18 cellular contexts compared by ENCODE assay signal in the genomic region with DNA sequence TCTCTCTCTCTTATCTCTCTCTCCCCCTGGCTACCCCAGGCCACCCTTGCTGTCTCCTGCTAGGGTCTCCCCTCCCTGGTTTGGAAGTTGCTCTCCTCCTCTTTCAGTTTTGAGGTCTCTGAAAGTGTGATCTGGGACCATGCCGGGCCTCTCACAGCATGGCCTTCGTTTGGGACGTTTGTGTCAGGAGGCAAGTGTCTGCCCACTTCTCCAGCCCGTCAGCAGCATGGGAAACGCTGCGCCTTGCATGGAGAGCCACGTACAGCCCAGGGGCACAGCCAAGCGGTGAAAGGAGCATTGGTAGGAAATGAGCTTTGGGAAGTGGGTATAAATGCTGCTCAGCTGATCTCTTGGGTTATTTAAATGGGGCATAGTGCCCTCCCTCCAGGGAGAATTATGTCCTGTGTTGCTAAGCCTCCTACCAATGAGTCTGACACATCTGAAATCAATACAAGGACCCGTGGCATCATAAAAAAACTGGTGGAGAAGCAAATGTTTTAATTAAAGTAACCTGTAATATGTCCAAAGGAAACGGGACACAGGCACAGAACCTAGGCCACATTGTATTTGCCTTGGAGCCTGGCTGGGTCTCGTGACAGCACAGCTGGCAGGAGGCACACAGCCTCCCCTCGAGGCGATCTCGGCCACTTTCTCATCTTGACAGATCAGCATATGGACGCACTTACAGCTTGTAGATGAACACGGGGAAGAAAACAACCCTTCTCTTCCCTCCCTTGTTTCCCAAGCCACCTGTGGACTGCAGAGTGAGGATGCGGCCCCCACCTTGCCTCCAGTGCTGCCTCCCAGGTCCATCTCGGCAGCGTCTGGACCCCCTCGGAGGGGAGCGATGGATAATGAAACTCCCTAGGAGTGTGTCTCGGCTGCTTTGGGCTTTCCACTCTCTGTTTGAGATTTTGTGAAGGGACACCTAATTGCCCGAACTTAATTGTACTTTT.
A peak's percentile ranks its signal among the peaks of the same experiment; 100 is the strongest.
DNase-seq lines count a peak whose midpoint lies in the region; ATAC-seq and TF ChIP-seq lines count a peak whose summit lies in the region.
"Had no signal": no experiment of that assay in that cellular context is flagged by ENCODE, and none has a peak within 500 bp of the region (broad histone marks: within the 10 kb centered on the region; RNA-seq: fewer than 3 reads in every experiment).

No MANE protein-coding gene starts in this region.

- ATAC-seq in Right ventricle myocardium inferior (peak; percentile 62), HG03025 (IDR thresholded peaks at IDR 0.05; ENCODE audit: low FRiP score, unreplicated experiment) (no peak), gastrocnemius medialis (no peak)
- ATAC-seq: activated naive CD8-positive, alpha-beta T cell treated with anti-CD3 and anti-CD28 coated beads, Interleukin-2, amount 50 U/mL, for 24 hours; GM12878 had no signal

- H3K36me3 ChIP-seq in BE2C (no peaks in the 10 kb centered on the region), gastrocnemius medialis (no peaks in the 10 kb centered on the region)
- H3K36me3 ChIP-seq: MG63 had no signal

- H3K4me1 Mint-ChIP-seq in osteocyte (ENCODE audit: unreplicated experiment), result peaks cover 67% of the 10 kb centered on the region
- H3K4me1 Mint-ChIP-seq in activated T-cell treated with anti-CD3 and anti-CD28 coated beads, Interleukin-2, amount 50 U/mL, for 24 hours (ENCODE audit: low read depth), result peaks cover under 1% of the 10 kb centered on the region

- no peak for TF ChIP-seq POLR2A in gastrocnemius medialis (IDR thresholded peaks at IDR 0.05)

- H3K4me1 ChIP-seq in BE2C (no peaks in the 10 kb centered on the region), gastrocnemius medialis (peaks cover 6 to 14% of the 10 kb centered on the region in 2 donors)

- H3K9me3 ChIP-seq in BE2C (no peaks in the 10 kb centered on the region), gastrocnemius medialis (no peaks in the 10 kb centered on the region)
- H3K9me3 ChIP-seq: MG63 had no signal

- TF ChIP-seq CTCF in BE2C (IDR thresholded peaks at IDR 0.05; ENCODE audit: low read depth, low read length) (peak; percentile 11; the same call in 1 of the 2 replicates), osteocyte (IDR thresholded peaks at IDR 0.05) (no peak), gastrocnemius medialis (IDR thresholded peaks at IDR 0.05 in 4 of 5, conservative IDR thresholded peaks at IDR 0.05 in 1 of 5) (no peak)

- H3K4me3 Mint-ChIP-seq in osteocyte (ENCODE audit: unreplicated experiment), result no peak overlapping the region
- no peak overlapping the region for H3K4me3 Mint-ChIP-seq in activated T-cell treated with anti-CD3 and anti-CD28 coated beads, Interleukin-2, amount 50 U/mL, for 24 hours
- H3K4me3 Mint-ChIP-seq: activated CD4-positive, alpha-beta memory T cell treated with anti-CD3 and anti-CD28 coated beads for 36 hours; activated naive CD8-positive, alpha-beta T cell treated with anti-CD3 and anti-CD28 coated beads, Interleukin-2, amount 50 U/mL, for 24 hours had no signal

- H3K27me3 Mint-ChIP-seq in osteocyte (ENCODE audit: unreplicated experiment), result no peaks in the 10 kb centered on the region
- H3K27me3 Mint-ChIP-seq in activated T-cell treated with anti-CD3 and anti-CD28 coated beads, Interleukin-2, amount 50 U/mL, for 24 hours, result no peaks in the 10 kb centered on the region
- H3K27me3 Mint-ChIP-seq: activated naive CD8-positive, alpha-beta T cell treated with anti-CD3 and anti-CD28 coated beads, Interleukin-2, amount 50 U/mL, for 24 hours had no signal

- intact Hi-C loops in Right ventricle myocardium inferior (cut with DNase I) (loop anchor here (2.0 kb wide), 1 partner anchor 73 kb away; the partner anchor contains the start of gene SH3RF3), gastrocnemius medialis (cut with DNase I; ENCODE audit: low total_unique reads) (no loop called here)

- H3K27me3 ChIP-seq in BE2C, result no peaks in the 10 kb centered on the region
- no peaks in the 10 kb centered on the region for H3K27me3 ChIP-seq in gastrocnemius medialis
- H3K27me3 ChIP-seq: MG63 had no signal

- H3K27ac ChIP-seq in gastrocnemius medialis, result no peak overlapping the region

- H3K27ac Mint-ChIP-seq in osteocyte (ENCODE audit: unreplicated experiment), result peak overlapping the region; percentile 73
- H3K27ac Mint-ChIP-seq in activated T-cell treated with anti-CD3 and anti-CD28 coated beads, Interleukin-2, amount 50 U/mL, for 24 hours, result no peak overlapping the region
- H3K27ac Mint-ChIP-seq: activated CD4-positive, alpha-beta memory T cell treated with anti-CD3 and anti-CD28 coated beads for 36 hours; activated naive CD8-positive, alpha-beta T cell treated with anti-CD3 and anti-CD28 coated beads, Interleukin-2, amount 50 U/mL, for 24 hours had no signal

- in situ Hi-C loops in gastrocnemius medialis (cut with MboI; ENCODE audit: low sequenced_read_pairs in 4 of 4), result no loop called here

- H3K9me3 Mint-ChIP-seq in osteocyte (ENCODE audit: unreplicated experiment), result no peaks in the 10 kb centered on the region
- no peaks in the 10 kb centered on the region for H3K9me3 Mint-ChIP-seq in activated T-cell treated with anti-CD3 and anti-CD28 coated beads, Interleukin-2, amount 50 U/mL, for 24 hours
- H3K9me3 Mint-ChIP-seq: activated CD4-positive, alpha-beta memory T cell treated with anti-CD3 and anti-CD28 coated beads for 36 hours; activated naive CD8-positive, alpha-beta T cell treated with anti-CD3 and anti-CD28 coated beads, Interleukin-2, amount 50 U/mL, for 24 hours had no signal

- H3K36me3 Mint-ChIP-seq in osteocyte (ENCODE audit: unreplicated experiment), result peaks cover 5% of the 10 kb centered on the region
- H3K36me3 Mint-ChIP-seq in activated T-cell treated with anti-CD3 and anti-CD28 coated beads, Interleukin-2, amount 50 U/mL, for 24 hours (ENCODE audit: low read depth), result no peaks in the 10 kb centered on the region
- H3K36me3 Mint-ChIP-seq: activated CD4-positive, alpha-beta memory T cell treated with anti-CD3 and anti-CD28 coated beads for 36 hours had no signal

- H3K4me3 ChIP-seq in BE2C (ENCODE audit: low read depth, low read length) (no peak overlapping the region), gastrocnemius medialis (no peak overlapping the region)
- H3K4me3 ChIP-seq: GM12878, MG63 had no signal

- DNase-seq in BE2C, result no peak
- DNase-seq in NCI-H524 (lab: John Stamatoyannopoulos, UW), result peak; percentile 18 to 64
- DNase-seq in Right ventricle myocardium inferior (ENCODE audit: missing footprints), result no peak
- no peak for DNase-seq in osteocyte (ENCODE audit: extremely low spot score, unreplicated experiment)
- DNase-seq in NCI-H1048 (lab: John Stamatoyannopoulos, UW), result no peak
- DNase-seq in gastrocnemius medialis, result no peak
- no peak for DNase-seq in activated T-cell treated with anti-CD3 and anti-CD28 coated beads, Interleukin-2, amount 50 U/mL, for 24 hours
- DNase-seq: activated CD4-positive, alpha-beta memory T cell treated with anti-CD3 and anti-CD28 coated beads for 36 hours; activated naive CD8-positive, alpha-beta T cell treated with anti-CD3 and anti-CD28 coated beads, Interleukin-2, amount 50 U/mL, for 24 hours; Calu3; GDM1; MG63; NCI-H748 treated with DMSO at 0.1 percent for 48 hours; stimulated activated CD4-positive, alpha-beta T cell treated with anti-CD3 and anti-CD28 coated beads, Interleukin-4, amount 100 ng/mL, for 1 hour; substantia nigra; SW 1271 had no signal

Comparison
In these comparisons a context has a peak if more than half of its experiments do, and no peak if none do; other contexts are left out.
1. DNase-seq: peak in NCI-H524 (2 of 2); none in BE2C (single experiment), Right ventricle myocardium inferior (single experiment), osteocyte (single experiment), NCI-H1048 (single experiment), gastrocnemius medialis (0 of 2) and activated T-cell treated with anti-CD3 and anti-CD28 coated beads, Interleukin-2, amount 50 U/mL, for 24 hours (single experiment).